20 cellular contexts compared by ENCODE assay signal in the genomic region with DNA sequence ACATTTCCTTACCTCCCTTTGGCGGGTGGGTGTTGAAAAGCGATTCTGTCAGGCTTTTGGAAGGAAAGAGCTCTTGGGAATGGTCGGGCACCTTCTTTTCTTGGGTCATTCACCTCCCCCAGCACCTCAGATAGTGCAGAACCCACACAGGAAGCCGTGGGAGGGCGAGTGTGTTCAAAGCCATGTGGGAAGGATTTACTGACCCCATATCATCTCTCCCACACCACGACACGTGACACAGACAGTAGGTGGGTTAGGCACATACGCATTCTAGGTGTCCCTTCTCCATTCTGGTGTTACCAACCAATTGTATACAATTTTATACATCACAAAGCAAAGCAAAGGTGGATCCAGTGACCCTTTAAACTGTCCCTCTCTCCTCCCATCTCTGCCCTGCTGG.
"Had no signal": no experiment of that assay in that cellular context is flagged by ENCODE, and none has a peak within 500 bp of the region (broad histone marks: within the 10 kb centered on the region; RNA-seq: fewer than 3 reads in every experiment).

No MANE protein-coding gene starts in this region.

- DNase-seq: dorsolateral prefrontal cortex; effector CD4-positive, alpha-beta T cell; left ventricle myocardium superior; lower lobe of right lung; midbrain; naive thymus-derived CD4-positive, alpha-beta T cell; sigmoid colon; stimulated activated CD4-positive, alpha-beta T cell treated with anti-CD3 and anti-CD28 coated beads, Interleukin-2, amount 100 ng/mL, for 24 hours; stimulated activated CD4-positive, alpha-beta T cell treated with anti-CD3 and anti-CD28 coated beads, Interleukin-4, amount 100 ng/mL, for 24 hours; stimulated activated naive CD8-positive, alpha-beta T cell treated with anti-CD3 and anti-CD28 coated beads, Interleukin-15, Interleukin-2, amounts not matched to agents 100 U/mL and 50 U/mL, for 24 hours; substantia nigra; testis; tibial artery had no signal

- H3K4me1 ChIP-seq: lower lobe of right lung, sigmoid colon, testis, tibial artery had no signal

- ATAC-seq: left ventricle myocardium superior; lower lobe of right lung; naive thymus-derived CD4-positive, alpha-beta T cell; stimulated activated effector memory CD8-positive, alpha-beta T cell treated with anti-CD3 and anti-CD28 coated beads, Interleukin-12 subunit alpha, Interleukin-12 subunit beta, amount 100 ng/mL, for 72 hours; stimulated activated naive CD8-positive, alpha-beta T cell treated with anti-CD3 and anti-CD28 coated beads, Interleukin-15, Interleukin-2, amounts not matched to agents 100 U/mL and 50 U/mL, for 24 hours had no signal

- H3K4me3 Mint-ChIP-seq: memory B cell; naive thymus-derived CD4-positive, alpha-beta T cell; nephron; neural progenitor cell; stimulated activated effector memory CD8-positive, alpha-beta T cell treated with anti-CD3 and anti-CD28 coated beads, Interleukin-12 subunit alpha, Interleukin-12 subunit beta, amount 100 ng/mL, for 72 hours; type B pancreatic cell had no signal

- H3K4me2 ChIP-seq: neural progenitor cell had no signal

- H3K9me3 ChIP-seq: lower lobe of right lung, prostate gland, right atrium auricular region, sigmoid colon, testis, tibial artery had no signal

- H3K9me3 Mint-ChIP-seq: memory B cell; naive thymus-derived CD4-positive, alpha-beta T cell; nephron; neural progenitor cell; stimulated activated effector memory CD8-positive, alpha-beta T cell treated with anti-CD3 and anti-CD28 coated beads, Interleukin-12 subunit alpha, Interleukin-12 subunit beta, amount 100 ng/mL, for 72 hours; type B pancreatic cell had no signal

- H3K27me3 ChIP-seq: dorsolateral prefrontal cortex, neural progenitor cell, right atrium auricular region, sigmoid colon, testis, tibial artery had no signal

- H3K9ac ChIP-seq: neural progenitor cell had no signal

- H3K27me3 Mint-ChIP-seq: memory B cell; naive thymus-derived CD4-positive, alpha-beta T cell had no signal

- H3K4me3 ChIP-seq: dorsolateral prefrontal cortex, lower lobe of right lung, neural progenitor cell, prostate gland, right atrium auricular region, sigmoid colon, testis, tibial artery had no signal

- H2AFZ ChIP-seq: neural progenitor cell had no signal

- H3K27ac ChIP-seq: dorsolateral prefrontal cortex, lower lobe of right lung, neural progenitor cell, prostate gland, right atrium auricular region, sigmoid colon, testis, tibial artery had no signal

- H3K36me3 ChIP-seq: lower lobe of right lung, neural progenitor cell, prostate gland, right atrium auricular region, sigmoid colon, tibial artery had no signal

- H3K36me3 Mint-ChIP-seq: neural progenitor cell; stimulated activated effector memory CD8-positive, alpha-beta T cell treated with anti-CD3 and anti-CD28 coated beads, Interleukin-12 subunit alpha, Interleukin-12 subunit beta, amount 100 ng/mL, for 72 hours had no signal

- H3K4me1 Mint-ChIP-seq: naive thymus-derived CD4-positive, alpha-beta T cell; nephron; stimulated activated effector memory CD8-positive, alpha-beta T cell treated with anti-CD3 and anti-CD28 coated beads, Interleukin-12 subunit alpha, Interleukin-12 subunit beta, amount 100 ng/mL, for 72 hours had no signal
